In the genomic region with DNA sequence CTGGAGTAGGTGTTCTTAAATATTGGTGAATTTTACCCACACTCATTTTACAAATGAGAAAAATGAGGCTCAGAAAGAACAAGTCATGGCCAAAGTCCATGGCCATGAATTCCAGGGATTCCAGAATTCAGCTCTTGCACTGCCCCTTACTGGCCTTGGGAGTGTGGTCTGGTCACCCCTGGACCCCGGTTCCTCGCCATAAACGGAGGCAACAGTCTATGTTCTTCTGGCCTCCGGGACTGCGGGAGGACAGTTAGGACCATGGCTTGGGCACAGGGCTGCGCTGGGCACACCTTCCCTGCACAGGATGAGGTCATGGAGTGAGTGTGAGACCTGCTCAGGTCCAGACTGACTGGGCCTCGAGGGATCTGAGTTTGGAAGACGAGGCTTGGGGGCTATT, we compare ENCODE assay signal across 1 cellular context.
TF ChIP-seq lines count a peak whose summit lies in the region.

No MANE protein-coding gene starts in this region.

TF ChIP-seq in HepG2, 621 proteins besides CTCF, POLR2A, EP300 and RAD21 (continued from another document and continues in another):
- no peak for TF ChIP-seq REST (IDR thresholded peaks at IDR 0.05; ENCODE audit: borderline replicate concordance in 1 of 2, low read depth in 1 of 2, low read length in 2 of 2)
- TF ChIP-seq MAFG (CRISPR knock-in tag; IDR thresholded peaks at IDR 0.05) = no peak
- TF ChIP-seq POLR2AphosphoS5 (IDR thresholded peaks at IDR 0.05; ENCODE audit: low read depth, low read length) = no peak
- 0 out of 2 replicates have a peak, but pooled peaks have one; percentile 15 for TF ChIP-seq ERF (CRISPR knock-in tag; IDR thresholded peaks at IDR 0.05)
- TF ChIP-seq, protein P1, sequence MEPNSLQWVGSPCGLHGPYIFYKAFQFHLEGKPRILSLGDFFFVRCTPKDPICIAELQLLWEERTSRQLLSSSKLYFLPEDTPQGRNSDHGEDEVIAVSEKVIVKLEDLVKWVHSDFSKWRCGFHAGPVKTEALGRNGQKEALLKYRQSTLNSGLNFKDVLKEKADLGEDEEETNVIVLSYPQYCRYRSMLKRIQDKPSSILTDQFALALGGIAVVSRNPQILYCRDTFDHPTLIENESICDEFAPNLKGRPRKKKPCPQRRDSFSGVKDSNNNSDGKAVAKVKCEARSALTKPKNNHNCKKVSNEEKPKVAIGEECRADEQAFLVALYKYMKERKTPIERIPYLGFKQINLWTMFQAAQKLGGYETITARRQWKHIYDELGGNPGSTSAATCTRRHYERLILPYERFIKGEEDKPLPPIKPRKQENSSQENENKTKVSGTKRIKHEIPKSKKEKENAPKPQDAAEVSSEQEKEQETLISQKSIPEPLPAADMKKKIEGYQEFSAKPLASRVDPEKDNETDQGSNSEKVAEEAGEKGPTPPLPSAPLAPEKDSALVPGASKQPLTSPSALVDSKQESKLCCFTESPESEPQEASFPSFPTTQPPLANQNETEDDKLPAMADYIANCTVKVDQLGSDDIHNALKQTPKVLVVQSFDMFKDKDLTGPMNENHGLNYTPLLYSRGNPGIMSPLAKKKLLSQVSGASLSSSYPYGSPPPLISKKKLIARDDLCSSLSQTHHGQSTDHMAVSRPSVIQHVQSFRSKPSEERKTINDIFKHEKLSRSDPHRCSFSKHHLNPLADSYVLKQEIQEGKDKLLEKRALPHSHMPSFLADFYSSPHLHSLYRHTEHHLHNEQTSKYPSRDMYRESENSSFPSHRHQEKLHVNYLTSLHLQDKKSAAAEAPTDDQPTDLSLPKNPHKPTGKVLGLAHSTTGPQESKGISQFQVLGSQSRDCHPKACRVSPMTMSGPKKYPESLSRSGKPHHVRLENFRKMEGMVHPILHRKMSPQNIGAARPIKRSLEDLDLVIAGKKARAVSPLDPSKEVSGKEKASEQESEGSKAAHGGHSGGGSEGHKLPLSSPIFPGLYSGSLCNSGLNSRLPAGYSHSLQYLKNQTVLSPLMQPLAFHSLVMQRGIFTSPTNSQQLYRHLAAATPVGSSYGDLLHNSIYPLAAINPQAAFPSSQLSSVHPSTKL (CRISPR knock-in tag; IDR thresholded peaks at IDR 0.05) = peak; percentile 73
- TF ChIP-seq PHF21A (CRISPR knock-in tag; IDR thresholded peaks at IDR 0.05) = peak; percentile 63; the same call in 1 of the 2 replicates
- peak; percentile 59; the same call in 1 of the 2 replicates for TF ChIP-seq HMG20A (CRISPR knock-in tag; IDR thresholded peaks at IDR 0.05; ENCODE audit: borderline replicate concordance)
- TF ChIP-seq SPEN (CRISPR knock-in tag; IDR thresholded peaks at IDR 0.05; ENCODE audit: low read depth) = no peak
- TF ChIP-seq ZNF274 (CRISPR knock-in tag; IDR thresholded peaks at IDR 0.05) = 0 out of 2 replicates have a peak, but pooled peaks have one; percentile 41
- TF ChIP-seq ISL2 (CRISPR knock-in tag; IDR thresholded peaks at IDR 0.05) = 0 out of 2 replicates have a peak, but pooled peaks have one; percentile 25
- no peak for TF ChIP-seq POGK (CRISPR knock-in tag; conservative IDR thresholded peaks at IDR 0.05)
- TF ChIP-seq SOX6 (IDR thresholded peaks at IDR 0.05) = no peak
- TF ChIP-seq SOX6 (CRISPR knock-in tag; IDR thresholded peaks at IDR 0.05) = peak; percentile 38; the same call in 1 of the 2 replicates
- no peak for TF ChIP-seq ZNF326 (CRISPR knock-in tag; IDR thresholded peaks at IDR 0.05; ENCODE audit: borderline replicate concordance)
- no peak for TF ChIP-seq CENPT (CRISPR knock-in tag; IDR thresholded peaks at IDR 0.05; ENCODE audit: low read depth)
- TF ChIP-seq RXRB (CRISPR knock-in tag; IDR thresholded peaks at IDR 0.05; ENCODE audit: borderline replicate concordance) = peak; percentile 27; the same call in 1 of the 2 replicates
- no peak for TF ChIP-seq ZNF629 (CRISPR knock-in tag; conservative IDR thresholded peaks at IDR 0.05)
- peak; percentile 34; the same call in 1 of the 2 replicates for TF ChIP-seq MAX (IDR thresholded peaks at IDR 0.05)
- TF ChIP-seq SIX4 (CRISPR knock-in tag; IDR thresholded peaks at IDR 0.05) = no peak
- no peak for TF ChIP-seq REPIN1 (CRISPR knock-in tag; IDR thresholded peaks at IDR 0.05; ENCODE audit: borderline replicate concordance, low read depth)
- TF ChIP-seq MYNN (CRISPR knock-in tag; IDR thresholded peaks at IDR 0.05; ENCODE audit: low read depth) = no peak
- peak; percentile 62; the same call in 1 of the 2 replicates for TF ChIP-seq JUND (CRISPR knock-in tag; IDR thresholded peaks at IDR 0.05)
- TF ChIP-seq DNMT1 (CRISPR knock-in tag; IDR thresholded peaks at IDR 0.05) = 0 out of 2 replicates have a peak, but pooled peaks have one; percentile 39
- TF ChIP-seq FUBP1 (CRISPR knock-in tag; IDR thresholded peaks at IDR 0.05; ENCODE audit: borderline replicate concordance) = no peak
- TF ChIP-seq, protein P2, sequence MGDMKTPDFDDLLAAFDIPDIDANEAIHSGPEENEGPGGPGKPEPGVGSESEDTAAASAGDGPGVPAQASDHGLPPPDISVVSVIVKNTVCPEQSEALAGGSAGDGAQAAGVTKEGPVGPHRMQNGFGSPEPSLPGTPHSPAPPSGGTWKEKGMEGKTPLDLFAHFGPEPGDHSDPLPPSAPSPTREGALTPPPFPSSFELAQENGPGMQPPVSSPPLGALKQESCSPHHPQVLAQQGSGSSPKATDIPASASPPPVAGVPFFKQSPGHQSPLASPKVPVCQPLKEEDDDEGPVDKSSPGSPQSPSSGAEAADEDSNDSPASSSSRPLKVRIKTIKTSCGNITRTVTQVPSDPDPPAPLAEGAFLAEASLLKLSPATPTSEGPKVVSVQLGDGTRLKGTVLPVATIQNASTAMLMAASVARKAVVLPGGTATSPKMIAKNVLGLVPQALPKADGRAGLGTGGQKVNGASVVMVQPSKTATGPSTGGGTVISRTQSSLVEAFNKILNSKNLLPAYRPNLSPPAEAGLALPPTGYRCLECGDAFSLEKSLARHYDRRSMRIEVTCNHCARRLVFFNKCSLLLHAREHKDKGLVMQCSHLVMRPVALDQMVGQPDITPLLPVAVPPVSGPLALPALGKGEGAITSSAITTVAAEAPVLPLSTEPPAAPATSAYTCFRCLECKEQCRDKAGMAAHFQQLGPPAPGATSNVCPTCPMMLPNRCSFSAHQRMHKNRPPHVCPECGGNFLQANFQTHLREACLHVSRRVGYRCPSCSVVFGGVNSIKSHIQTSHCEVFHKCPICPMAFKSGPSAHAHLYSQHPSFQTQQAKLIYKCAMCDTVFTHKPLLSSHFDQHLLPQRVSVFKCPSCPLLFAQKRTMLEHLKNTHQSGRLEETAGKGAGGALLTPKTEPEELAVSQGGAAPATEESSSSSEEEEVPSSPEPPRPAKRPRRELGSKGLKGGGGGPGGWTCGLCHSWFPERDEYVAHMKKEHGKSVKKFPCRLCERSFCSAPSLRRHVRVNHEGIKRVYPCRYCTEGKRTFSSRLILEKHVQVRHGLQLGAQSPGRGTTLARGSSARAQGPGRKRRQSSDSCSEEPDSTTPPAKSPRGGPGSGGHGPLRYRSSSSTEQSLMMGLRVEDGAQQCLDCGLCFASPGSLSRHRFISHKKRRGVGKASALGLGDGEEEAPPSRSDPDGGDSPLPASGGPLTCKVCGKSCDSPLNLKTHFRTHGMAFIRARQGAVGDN (CRISPR knock-in tag; IDR thresholded peaks at IDR 0.05) = peak; percentile 79
- TF ChIP-seq TIGD3 (CRISPR knock-in tag; IDR thresholded peaks at IDR 0.05; ENCODE audit: borderline replicate concordance) = no peak
- TF ChIP-seq ZNF879 (CRISPR knock-in tag; IDR thresholded peaks at IDR 0.05) = no peak
- TF ChIP-seq, protein P3, sequence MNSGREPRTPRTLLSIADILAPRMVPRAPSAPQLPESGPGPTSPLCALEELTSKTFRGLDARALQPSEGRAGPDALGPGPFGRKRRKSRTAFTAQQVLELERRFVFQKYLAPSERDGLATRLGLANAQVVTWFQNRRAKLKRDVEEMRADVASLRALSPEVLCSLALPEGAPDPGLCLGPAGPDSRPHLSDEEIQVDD (CRISPR knock-in tag; IDR thresholded peaks at IDR 0.05; ENCODE audit: borderline replicate concordance) = no peak
- no peak for TF ChIP-seq ZNF343 (CRISPR knock-in tag; IDR thresholded peaks at IDR 0.05)
- TF ChIP-seq ZNF460 (CRISPR knock-in tag; IDR thresholded peaks at IDR 0.05; ENCODE audit: borderline replicate concordance) = no peak
- 0 out of 2 replicates have a peak, but pooled peaks have one; percentile 29 for TF ChIP-seq HOXA5 (CRISPR knock-in tag; IDR thresholded peaks at IDR 0.05)
- no peak for TF ChIP-seq MBNL3 (CRISPR knock-in tag; conservative IDR thresholded peaks at IDR 0.05)
- TF ChIP-seq ZNF280B (CRISPR knock-in tag; IDR thresholded peaks at IDR 0.05; ENCODE audit: borderline replicate concordance) = no peak
- no peak for TF ChIP-seq MTERF4 (CRISPR knock-in tag; IDR thresholded peaks at IDR 0.05)
